In the genomic region with DNA sequence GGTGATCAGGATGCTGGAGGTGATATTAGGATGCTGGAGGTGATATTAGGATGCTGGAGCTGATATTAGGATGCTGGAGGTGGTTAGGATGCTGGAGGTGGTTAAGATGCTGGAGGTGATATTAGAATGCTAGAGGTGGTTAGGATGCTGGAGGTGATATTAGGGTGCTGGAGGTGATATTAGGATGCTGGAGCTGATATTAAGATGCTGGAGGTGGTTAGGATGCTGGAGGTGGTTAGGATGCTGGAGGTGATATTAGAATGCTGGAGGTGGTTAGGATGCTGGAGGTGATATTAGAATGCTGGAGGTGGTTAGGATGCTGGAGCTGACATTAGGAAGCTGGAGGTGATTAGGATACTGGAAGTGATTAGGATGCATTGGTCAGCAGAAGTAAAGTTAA, we compare ENCODE assay signal across 37 cellular contexts.
"Had no signal": no experiment of that assay in that cellular context is flagged by ENCODE, and none has a peak within 500 bp of the region (broad histone marks: within the 10 kb centered on the region; RNA-seq: fewer than 3 reads in every experiment).

No MANE protein-coding gene starts in this region.

- H3K4me1 ChIP-seq: adrenal gland, ascending aorta, breast epithelium had no signal

- H3K4me3 Mint-ChIP-seq: activated naive CD4-positive, alpha-beta T cell treated with anti-CD3 and anti-CD28 coated beads for 36 hours; activated naive CD4-positive, alpha-beta T cell treated with anti-CD3 and anti-CD28 coated beads, Interleukin-2, amount 10 ng/mL, durations not matched to agents 7 days and 5 days; activated naive CD4-positive, alpha-beta T cell treated with anti-CD3 and anti-CD28 coated beads, Interleukin-2, amount 50 U/mL, for 24 hours; activated naive CD8-positive, alpha-beta T cell; activated naive CD8-positive, alpha-beta T cell treated with anti-CD3 and anti-CD28 coated beads for 36 hours; activated naive CD8-positive, alpha-beta T cell treated with anti-CD3 and anti-CD28 coated beads, Interleukin-2, amount 10 ng/mL, durations not matched to agents 7 days and 5 days; activated naive CD8-positive, alpha-beta T cell treated with anti-CD3 and anti-CD28 coated beads, Interleukin-2, amount 50 U/mL, for 24 hours; activated T-cell treated with anti-CD3 and anti-CD28 coated beads, Interleukin-2, amount 50 U/mL, for 24 hours; activated T-cell treated with anti-CD3 and anti-CD28 coated beads, Interleukin-2, amount 50 U/mL, for 4 hours; activated T-cell treated with anti-CD3 and anti-CD28 coated beads, Interleukin-2, amount 50 U/mL, for 72 hours; activated T-helper 1 cell treated with anti-CD3 and anti-CD28 coated beads, Interleukin-12 subunit alpha, Interleukin-12 subunit beta, Interleukin-2, Interleukin-4 antibody, amounts not matched to agents 30 ng/mL and 10 ng/mL and 1 ng/mL, durations not matched to agents 14 hours and 24 hours and 36 hours; activated T-helper 17 cell treated with anti-CD3 and anti-CD28 coated beads, Interleukin-2, amount 50 U/mL, for 72 hours; brain; central memory CD8-positive, alpha-beta T cell had no signal

- H3K9me3 ChIP-seq: adrenal gland, ascending aorta, body of pancreas, breast epithelium had no signal

- H3K4me3 ChIP-seq: adrenal gland, ascending aorta, body of pancreas, breast epithelium, cardiac muscle cell had no signal

- H3K27me3 ChIP-seq: adrenal gland, ascending aorta, body of pancreas, brain microvascular endothelial cell, breast epithelium, cardiac muscle cell had no signal

- H3K4me1 Mint-ChIP-seq: activated T-helper 17 cell treated with anti-CD3 and anti-CD28 coated beads, Interleukin-2, amount 50 U/mL, for 72 hours; central memory CD8-positive, alpha-beta T cell had no signal

- H3K27ac ChIP-seq: adrenal gland, ascending aorta, body of pancreas, brain microvascular endothelial cell, breast epithelium, cardiac muscle cell had no signal

- H3K9me3 Mint-ChIP-seq: activated naive CD4-positive, alpha-beta T cell treated with anti-CD3 and anti-CD28 coated beads for 36 hours; activated naive CD4-positive, alpha-beta T cell treated with anti-CD3 and anti-CD28 coated beads, Interleukin-2, amount 50 U/mL, for 24 hours; activated naive CD8-positive, alpha-beta T cell treated with anti-CD3 and anti-CD28 coated beads for 36 hours; activated naive CD8-positive, alpha-beta T cell treated with anti-CD3 and anti-CD28 coated beads, Interleukin-2, amount 10 ng/mL, durations not matched to agents 7 days and 5 days; activated naive CD8-positive, alpha-beta T cell treated with anti-CD3 and anti-CD28 coated beads, Interleukin-2, amount 50 U/mL, for 24 hours; activated T-cell treated with anti-CD3 and anti-CD28 coated beads, Interleukin-2, amount 50 U/mL, for 24 hours; activated T-cell treated with anti-CD3 and anti-CD28 coated beads, Interleukin-2, amount 50 U/mL, for 4 hours; activated T-cell treated with anti-CD3 and anti-CD28 coated beads, Interleukin-2, amount 50 U/mL, for 72 hours; activated T-helper 1 cell treated with anti-CD3 and anti-CD28 coated beads, Interleukin-12 subunit alpha, Interleukin-12 subunit beta, Interleukin-2, Interleukin-4 antibody, amounts not matched to agents 30 ng/mL and 10 ng/mL and 1 ng/mL, durations not matched to agents 14 hours and 24 hours and 36 hours; activated T-helper 17 cell treated with anti-CD3 and anti-CD28 coated beads, Interleukin-2, amount 50 U/mL, for 72 hours; activated T-helper 2 cell treated with anti-CD3 and anti-CD28 coated beads, Interferon-gamma antibody, Interleukin-2, Interleukin-4, amounts not matched to agents 10 μg/mL and 5 μg/mL and 100 μg/mL, durations not matched to agents 14 hours and 24 hours and 36 hours; central memory CD8-positive, alpha-beta T cell had no signal

- H3K36me3 Mint-ChIP-seq: activated naive CD4-positive, alpha-beta T cell treated with anti-CD3 and anti-CD28 coated beads, Interleukin-2, amount 10 ng/mL, durations not matched to agents 7 days and 5 days; activated naive CD4-positive, alpha-beta T cell treated with anti-CD3 and anti-CD28 coated beads, Interleukin-2, amount 50 U/mL, for 24 hours; activated naive CD4-positive, alpha-beta T cell treated with anti-CD3 and anti-CD28 coated beads, Interleukin-2, amount 50 U/mL, for 72 hours; activated naive CD8-positive, alpha-beta T cell; activated naive CD8-positive, alpha-beta T cell treated with anti-CD3 and anti-CD28 coated beads for 36 hours; activated naive CD8-positive, alpha-beta T cell treated with anti-CD3 and anti-CD28 coated beads, Interleukin-2, amount 10 ng/mL, durations not matched to agents 7 days and 5 days; brain had no signal

- H3K27ac Mint-ChIP-seq: activated naive CD4-positive, alpha-beta T cell treated with anti-CD3 and anti-CD28 coated beads for 36 hours; activated naive CD4-positive, alpha-beta T cell treated with anti-CD3 and anti-CD28 coated beads, Interleukin-2, amount 10 ng/mL, durations not matched to agents 7 days and 5 days; activated naive CD4-positive, alpha-beta T cell treated with anti-CD3 and anti-CD28 coated beads, Interleukin-2, amount 50 U/mL, for 24 hours; activated naive CD4-positive, alpha-beta T cell treated with anti-CD3 and anti-CD28 coated beads, Interleukin-2, amount 50 U/mL, for 72 hours; activated naive CD8-positive, alpha-beta T cell; activated naive CD8-positive, alpha-beta T cell treated with anti-CD3 and anti-CD28 coated beads for 36 hours; activated naive CD8-positive, alpha-beta T cell treated with anti-CD3 and anti-CD28 coated beads, Interleukin-2, amount 10 ng/mL, durations not matched to agents 7 days and 5 days; activated naive CD8-positive, alpha-beta T cell treated with anti-CD3 and anti-CD28 coated beads, Interleukin-2, amount 50 U/mL, for 24 hours; activated T-cell treated with anti-CD3 and anti-CD28 coated beads, Interleukin-2, amount 50 U/mL, for 24 hours; activated T-cell treated with anti-CD3 and anti-CD28 coated beads, Interleukin-2, amount 50 U/mL, for 72 hours; activated T-helper 1 cell treated with anti-CD3 and anti-CD28 coated beads, Interleukin-12 subunit alpha, Interleukin-12 subunit beta, Interleukin-2, Interleukin-4 antibody, amounts not matched to agents 30 ng/mL and 10 ng/mL and 1 ng/mL, durations not matched to agents 14 hours and 24 hours and 36 hours; activated T-helper 17 cell treated with anti-CD3 and anti-CD28 coated beads, Interleukin-2, amount 50 U/mL, for 72 hours; activated T-helper 2 cell treated with anti-CD3 and anti-CD28 coated beads, Interferon-gamma antibody, Interleukin-2, Interleukin-4, amounts not matched to agents 10 μg/mL and 5 μg/mL and 100 μg/mL, durations not matched to agents 14 hours and 24 hours and 36 hours had no signal

- H3K36me3 ChIP-seq: adrenal gland, ascending aorta, brain microvascular endothelial cell, breast epithelium, cardiac muscle cell had no signal

- DNase-seq: activated effector memory CD4-positive, alpha-beta T cell treated with Interleukin-2 at 50 U/mL for 16 hours; activated gamma-delta T cell; activated gamma-delta T cell treated with Interleukin-2 at 50 U/mL for 16 hours; activated naive CD4-positive, alpha-beta T cell; activated naive CD4-positive, alpha-beta T cell treated with anti-CD3 and anti-CD28 coated beads for 36 hours; activated naive CD4-positive, alpha-beta T cell treated with anti-CD3 and anti-CD28 coated beads, Interleukin-2, amount 10 ng/mL, durations not matched to agents 7 days and 5 days; activated naive CD4-positive, alpha-beta T cell treated with anti-CD3 and anti-CD28 coated beads, Interleukin-2, amount 50 U/mL, for 16 hours; activated naive CD4-positive, alpha-beta T cell treated with Interleukin-2 at 50 U/mL for 16 hours; activated naive CD8-positive, alpha-beta T cell treated with anti-CD3 and anti-CD28 coated beads for 36 hours; activated naive CD8-positive, alpha-beta T cell treated with anti-CD3 and anti-CD28 coated beads, Interleukin-2, amount 10 ng/mL, durations not matched to agents 7 days and 5 days; activated naive CD8-positive, alpha-beta T cell treated with anti-CD3 and anti-CD28 coated beads, Interleukin-2, amount 50 U/mL, for 24 hours; activated T-cell treated with anti-CD3 and anti-CD28 coated beads for 4 hours; activated T-cell treated with anti-CD3 and anti-CD28 coated beads, Interleukin-2, amount 50 U/mL, for 1 hour; activated T-cell treated with anti-CD3 and anti-CD28 coated beads, Interleukin-2, amount 50 U/mL, for 24 hours; activated T-cell treated with anti-CD3 and anti-CD28 coated beads, Interleukin-2, amount 50 U/mL, for 4 hours; activated T-cell treated with anti-CD3 and anti-CD28 coated beads, Interleukin-2, amount 50 U/mL, for 48 hours; activated T-cell treated with anti-CD3 and anti-CD28 coated beads, Interleukin-2, amount 50 U/mL, for 72 hours; amniotic stem cell; amygdala; anterior cingulate cortex; body of pancreas; brain microvascular endothelial cell; caudate nucleus; central memory CD4-positive, alpha-beta T cell; cerebellar nuclear complex had no signal
